ENCODE assay signal across 8 cellular contexts in the genomic region with DNA sequence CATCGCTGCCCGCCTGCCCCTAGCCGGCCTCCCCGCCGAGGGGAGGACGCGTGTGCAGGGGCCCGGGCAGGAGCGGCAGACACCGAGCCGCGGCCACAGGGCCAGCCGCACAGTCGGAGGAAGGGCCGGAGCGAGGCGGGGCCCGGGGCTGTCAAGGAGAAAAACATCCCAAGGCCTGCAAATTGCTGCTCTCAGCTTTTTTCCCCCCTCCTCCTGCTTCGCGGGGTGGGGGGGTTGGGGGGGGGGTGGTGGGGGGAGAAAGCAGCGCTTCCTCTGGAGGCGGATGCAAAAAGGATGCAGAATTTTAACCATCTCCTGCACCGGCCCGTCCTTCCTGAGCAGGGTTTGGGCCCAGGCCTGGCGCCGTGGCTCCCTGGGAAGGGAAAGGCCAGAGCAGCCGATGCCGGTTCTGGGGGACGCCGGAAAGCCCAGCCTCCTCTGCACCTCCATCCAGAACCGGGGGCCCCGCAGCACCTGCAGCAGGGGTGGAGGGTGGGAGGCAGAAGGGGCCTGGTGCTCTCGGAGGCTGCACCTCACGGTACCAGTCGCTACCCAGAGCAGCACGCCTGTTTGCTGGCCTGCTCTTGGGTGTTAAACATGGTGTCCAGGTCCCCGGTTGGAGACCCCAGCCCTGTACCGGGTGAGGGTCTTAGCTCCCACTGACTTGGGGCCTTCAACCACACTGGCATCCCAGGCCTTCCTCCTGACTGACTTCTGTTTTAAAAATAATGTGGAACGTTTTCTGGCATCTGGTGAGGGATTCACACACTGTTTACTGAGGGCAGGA.
DNase-seq lines count a peak whose midpoint lies in the region; ATAC-seq, FAIRE-seq and TF ChIP-seq lines count a peak whose summit lies in the region.

No MANE protein-coding gene starts in this region.

- DNase-seq in A172 (ENCODE audit: low spot score): peak; percentile 61
- DNase-seq in GM12865 (ENCODE audit: low read depth): no peak
- peak; percentile 73 for DNase-seq in RPMI7951 (ENCODE audit: low read depth)
- no peak for DNase-seq in brain microvascular endothelial cell
- peak; percentile 66 for DNase-seq in iris pigment epithelial cell (ENCODE audit: low read depth)
- DNase-seq in small intestine: peak; percentile 46

- H3K4me1 ChIP-seq in small intestine (ENCODE audit: control insufficient read depth in 2 of 2, insufficient read depth in 1 of 2, low read depth in 1 of 2, low read length in 1 of 2): peaks cover 7 to 14% of the 10 kb centered on the region in 2 donors

- H3K4me3 ChIP-seq in GM12865 (ENCODE audit: low read depth, low read length) (peak overlapping the region; percentile 31), brain microvascular endothelial cell (ENCODE audit: low read depth, low read length) (peak overlapping the region; percentile 64), small intestine (ENCODE audit: low read depth in 1 of 2, low read length in 2 of 2) (peak overlapping the region; percentile 70 to 80)

- FAIRE-seq in small intestine (lab: Jason Lieb, UNC): no peak

- no peak for TF ChIP-seq CTCF in GM12865 (IDR thresholded peaks at IDR 0.05; ENCODE audit: insufficient read depth, low read depth, low read length, missing control alignments)
- TF ChIP-seq CTCF in brain microvascular endothelial cell (IDR thresholded peaks at IDR 0.05; ENCODE audit: low read depth, low read length, missing control alignments): no peak

- in situ Hi-C loops in brain microvascular endothelial cell (cut with HindIII; ENCODE audit: low pct_ligation_motif_present, low sequenced_read_pairs): no loop called here

- H3K36me3 ChIP-seq in brain microvascular endothelial cell (replicated peaks) (no peaks in the 10 kb centered on the region), small intestine (ENCODE audit: control insufficient read depth in 2 of 2, insufficient read depth in 2 of 2, low read length in 2 of 2) (no peaks in the 10 kb centered on the region)

- H3K27ac ChIP-seq in brain microvascular endothelial cell (peak overlapping the region; percentile 81), small intestine (ENCODE audit: low read depth in 1 of 2, low read length in 1 of 2) (peak overlapping the region; percentile 88 to 97)

- no peaks in the 10 kb centered on the region for H3K27me3 ChIP-seq in brain microvascular endothelial cell (replicated peaks)
- H3K27me3 ChIP-seq in small intestine (ENCODE audit: control insufficient read depth in 2 of 2, insufficient read depth in 2 of 2, low read length in 2 of 2): no peaks in the 10 kb centered on the region

- WGBS in small intestine, 3 donors: 4 to 9% (median 5%) methylated on average over 34 to 39 of the region's 39 CpGs

- no peak for ATAC-seq in HG02870 (IDR thresholded peaks at IDR 0.05; ENCODE audit: unreplicated experiment)
- ATAC-seq in GM21619 (IDR thresholded peaks at IDR 0.05; ENCODE audit: unreplicated experiment): no peak

- no peaks in the 10 kb centered on the region for H3K9me3 ChIP-seq in small intestine (ENCODE audit: control insufficient read depth, low read depth)

Comparison
In these comparisons a context has a peak if more than half of its experiments do, and no peak if none do; other contexts are left out.
1. DNase-seq: peak in A172 (single experiment), RPMI7951 (single experiment), iris pigment epithelial cell (single experiment) and small intestine (single experiment); none in GM12865 (single experiment) and brain microvascular endothelial cell (single experiment).
2. Peak in every context shown above with its lines, with median percentiles within 50 percentile points of each other: H3K4me3 ChIP-seq.